Comparison of ENCODE assay signal across 1 cellular context in genomic region chr7:143408247-143408685, GRCh38.
TF ChIP-seq lines count a peak whose summit lies in the region.

No MANE protein-coding gene starts in this region.

TF ChIP-seq in HepG2, 621 proteins besides CTCF, POLR2A, EP300 and RAD21:
- no peak for TF ChIP-seq RAD51 (IDR thresholded peaks at IDR 0.05; ENCODE audit: borderline replicate concordance)
- no peak for TF ChIP-seq SRSF9 (IDR thresholded peaks at IDR 0.05; ENCODE audit: borderline replicate concordance, insufficient read depth, low read depth, low read length, poor library complexity, severe bottlenecking)
- no peak for TF ChIP-seq PITX1 (CRISPR knock-in tag; IDR thresholded peaks at IDR 0.05)
- peak; percentile 65 for TF ChIP-seq ZNF687 (CRISPR knock-in tag; IDR thresholded peaks at IDR 0.05)
- TF ChIP-seq MAZ (IDR thresholded peaks at IDR 0.05; ENCODE audit: borderline replicate concordance, low read depth, low read length) = no peak
- 0 out of 2 replicates have a peak, but pooled peaks have one; percentile 30 for TF ChIP-seq MAZ (CRISPR knock-in tag; IDR thresholded peaks at IDR 0.05; ENCODE audit: low read depth)
- 0 out of 2 replicates have a peak, but pooled peaks have one; percentile 8 for TF ChIP-seq ZNF574 (CRISPR knock-in tag; IDR thresholded peaks at IDR 0.05)
- TF ChIP-seq SP2 (CRISPR knock-in tag; IDR thresholded peaks at IDR 0.05) = no peak
- 0 out of 2 replicates have a peak, but pooled peaks have one; percentile 21 for TF ChIP-seq ZNF274 (CRISPR knock-in tag; IDR thresholded peaks at IDR 0.05)
- no peak for TF ChIP-seq NBN (conservative IDR thresholded peaks at IDR 0.05)
- no peak for TF ChIP-seq NONO (IDR thresholded peaks at IDR 0.05)
- TF ChIP-seq NONO (CRISPR knock-in tag; conservative IDR thresholded peaks at IDR 0.05) = 0 out of 2 replicates have a peak, but pooled peaks have one; percentile 30
- peak; percentile 71 for TF ChIP-seq ZNF121 (CRISPR knock-in tag; IDR thresholded peaks at IDR 0.05)
- peak; percentile 46; the same call in 1 of the 2 replicates for TF ChIP-seq ZFY (CRISPR knock-in tag; IDR thresholded peaks at IDR 0.05)
- TF ChIP-seq HNF4A (CRISPR knock-in tag; IDR thresholded peaks at IDR 0.05) = peak; percentile 60
- TF ChIP-seq TBX2 (CRISPR knock-in tag; IDR thresholded peaks at IDR 0.05; ENCODE audit: borderline replicate concordance) = peak; percentile 38; the same call in 1 of the 2 replicates
- peak; percentile 87 for TF ChIP-seq ZSCAN25 (CRISPR knock-in tag; IDR thresholded peaks at IDR 0.05)
- TF ChIP-seq ZNF772 (CRISPR knock-in tag; IDR thresholded peaks at IDR 0.05) = 0 out of 2 replicates have a peak, but pooled peaks have one; percentile 38
- peak; percentile 33; the same call in 1 of the 2 replicates for TF ChIP-seq ZFX (CRISPR knock-in tag; IDR thresholded peaks at IDR 0.05; ENCODE audit: low read depth)
- 0 out of 2 replicates have a peak, but pooled peaks have one; percentile 9 for TF ChIP-seq FOXP4 (CRISPR knock-in tag; IDR thresholded peaks at IDR 0.05)
